In genomic region chr11:46649180-46649738, GRCh38 we compare ENCODE assay signal across 1 cellular context.
TF ChIP-seq lines count a peak whose summit lies in the region.

No MANE protein-coding gene starts in this region.

TF ChIP-seq in SK-N-SH, 30 proteins besides CTCF, POLR2A, EP300 and RAD21 (continued from another document):
- no peak for TF ChIP-seq RCOR1 (IDR thresholded peaks at IDR 0.05; ENCODE audit: low read length)
- TF ChIP-seq PBX3 (IDR thresholded peaks at IDR 0.05), result peak; percentile 87
- no peak for TF ChIP-seq CHD2 (IDR thresholded peaks at IDR 0.05; ENCODE audit: low read length, partially characterized antibody)
- peak; percentile 57; the same call in 1 of the 2 replicates for TF ChIP-seq POLR2AphosphoS5 (IDR thresholded peaks at IDR 0.05; ENCODE audit: low read depth, low read length)
- TF ChIP-seq GATA2 (CRISPR knock-in tag; IDR thresholded peaks at IDR 0.05), result peak; percentile 20; the same call in 1 of the 2 replicates
- 0 out of 2 replicates have a peak, but pooled peaks have one; percentile 46 for TF ChIP-seq ZBTB33 (IDR thresholded peaks at IDR 0.05; ENCODE audit: borderline replicate concordance, low read depth)
- TF ChIP-seq TEAD4 (IDR thresholded peaks at IDR 0.05; ENCODE audit: borderline replicate concordance, insufficient read depth), result peak; percentile 87
- peak; percentile 71; the same call in 1 of the 2 replicates for TF ChIP-seq FOSL2 (IDR thresholded peaks at IDR 0.05; ENCODE audit: borderline replicate concordance, low read depth)
- TF ChIP-seq NFIC (IDR thresholded peaks at IDR 0.05; ENCODE audit: borderline replicate concordance), result peak; percentile 74
- TF ChIP-seq USF2 (IDR thresholded peaks at IDR 0.05; ENCODE audit: borderline replicate concordance, low read depth, low read length), result no peak
